In the genomic region with DNA sequence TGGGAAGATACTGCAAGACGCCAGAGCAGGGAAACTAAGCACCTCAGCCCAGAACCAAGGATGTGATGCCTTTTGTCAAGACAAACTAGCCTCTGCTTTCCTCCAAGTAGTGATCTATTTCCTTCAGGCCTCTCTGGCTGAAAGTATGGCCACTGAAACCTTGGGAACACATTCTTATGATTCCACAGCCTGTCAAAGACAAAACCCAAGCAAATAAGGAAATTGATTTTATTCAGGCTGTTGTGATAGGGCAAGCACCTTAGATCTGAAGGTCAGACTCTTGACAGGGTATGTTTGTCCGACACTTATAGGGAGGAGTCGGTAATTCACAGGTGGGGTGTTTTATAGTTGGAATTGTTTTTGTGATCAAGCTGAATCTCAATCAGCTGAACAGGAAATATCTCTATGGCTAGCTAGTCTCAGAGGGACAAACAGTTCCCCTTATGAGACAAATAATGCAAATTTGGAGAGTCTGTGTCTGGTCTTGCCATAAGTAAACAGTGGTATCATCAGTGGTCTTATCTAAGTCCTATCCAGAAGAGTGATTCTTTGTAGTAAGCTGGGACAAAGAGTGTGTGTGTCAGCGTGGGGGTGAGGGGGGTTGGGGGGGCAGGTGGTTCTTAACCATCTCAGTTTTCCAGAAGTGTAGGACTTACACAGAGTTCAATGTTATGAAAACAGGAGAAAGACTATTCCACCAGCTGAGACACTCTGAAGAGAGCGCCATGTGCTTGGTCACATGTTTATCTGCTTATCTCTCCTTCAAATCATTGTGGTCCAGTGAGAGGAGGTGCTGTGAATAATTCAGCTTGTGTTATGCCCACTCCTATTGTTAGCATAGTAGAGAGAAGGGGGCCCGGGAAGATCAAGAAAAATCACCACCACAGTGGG, we compare ENCODE assay signal across 9 cellular contexts. TPM values are rescaled to one million over a fixed set of nuclear protein-coding genes. Genes with fewer than 3 reads are reported as not detected.
DNase-seq lines count a peak whose midpoint lies in the region; ATAC-seq lines count a peak whose summit lies in the region.
"Had no signal": no experiment of that assay in that cellular context is flagged by ENCODE, and none has a peak within 500 bp of the region (broad histone marks: within the 10 kb centered on the region; RNA-seq: fewer than 3 reads in every experiment).

No MANE protein-coding gene starts in this region.

- no peaks in the 10 kb centered on the region for H3K36me3 Mint-ChIP-seq in activated CD8-positive, alpha-beta memory T cell treated with anti-CD3 and anti-CD28 coated beads, Interleukin-2, amount 10 ng/mL, durations not matched to agents 7 days and 5 days
- H3K36me3 Mint-ChIP-seq in stimulated activated naive B cell treated with anti-CD40 and anti-IgM and Interleukin-4, amounts not matched to agents 10 μg/mL and 1 μg/mL and 100 μg/mL, for 72 hours: peaks cover 0 to 2% of the 10 kb centered on the region in 2 donors

- no peak overlapping the region for H3K4me3 Mint-ChIP-seq in activated CD8-positive, alpha-beta memory T cell treated with anti-CD3 and anti-CD28 coated beads, Interleukin-2, amount 10 ng/mL, durations not matched to agents 7 days and 5 days
- peak overlapping the region; percentile 40 to 65 for H3K4me3 Mint-ChIP-seq in stimulated activated naive B cell treated with anti-CD40 and anti-IgM and Interleukin-4, amounts not matched to agents 10 μg/mL and 1 μg/mL and 100 μg/mL, for 72 hours

- peak; percentile 74 for ATAC-seq in activated CD8-positive, alpha-beta memory T cell treated with anti-CD3 and anti-CD28 coated beads, Interleukin-2, amount 10 ng/mL, durations not matched to agents 7 days and 5 days
- ATAC-seq in HG03159 (IDR thresholded peaks at IDR 0.05; ENCODE audit: unreplicated experiment): peak; percentile 76
- ATAC-seq in stimulated activated naive B cell treated with anti-CD40 and anti-IgM and Interleukin-4, amounts not matched to agents 10 μg/mL and 1 μg/mL and 100 μg/mL, for 72 hours (replicated peaks): peak; percentile 78 to 85

- CTCF ChIA-PET in activated CD8-positive, alpha-beta memory T cell treated with anti-CD3 and anti-CD28 coated beads, Interleukin-2, amount 10 ng/mL, durations not matched to agents 7 days and 5 days (lab: Charles Lee): interaction anchor here (0.8 to 1.0 kb wide), 2 partner anchors 18 to 202 kb away, joined by 3 read pairs; partner anchors contain the start of gene HSPA4

- no peak for DNase-seq in activated CD8-positive, alpha-beta memory T cell treated with anti-CD3 and anti-CD28 coated beads, Interleukin-2, amount 10 ng/mL, durations not matched to agents 7 days and 5 days
- no peak for DNase-seq in activated CD8-positive, alpha-beta memory T cell treated with anti-CD3 and anti-CD28 coated beads, Interleukin-2, amount 50 U/mL, for 48 hours
- DNase-seq in caudate nucleus (lab: John Stamatoyannopoulos, UW): peak in 4 of 61 donors; percentile 4 to 35 (median 14)
- DNase-seq in stimulated activated naive B cell treated with anti-CD40 and anti-IgM and Interleukin-4, amounts not matched to agents 10 μg/mL and 1 μg/mL and 100 μg/mL, for 72 hours: no peak
- no peak for DNase-seq in putamen (ENCODE audit: low spot score)
- DNase-seq in activated CD4-positive, alpha-beta T cell treated with anti-CD3 and anti-CD28 coated beads, Interleukin-2, amount 50 U/mL, for 48 hours: no peak
- no peak for DNase-seq in NK-92 (lab: John Stamatoyannopoulos, UW; ENCODE audit: unreplicated experiment)
- DNase-seq: NCI-H2029 treated with DMSO at 0.1 percent for 48 hours had no signal

- peak overlapping the region; percentile 48 for H3K27ac ChIP-seq in caudate nucleus (ENCODE audit: low read depth, low read length)

- no peak overlapping the region for H3K27ac Mint-ChIP-seq in activated CD8-positive, alpha-beta memory T cell treated with anti-CD3 and anti-CD28 coated beads, Interleukin-2, amount 10 ng/mL, durations not matched to agents 7 days and 5 days
- H3K27ac Mint-ChIP-seq in stimulated activated naive B cell treated with anti-CD40 and anti-IgM and Interleukin-4, amounts not matched to agents 10 μg/mL and 1 μg/mL and 100 μg/mL, for 72 hours: peak overlapping the region; percentile 72

- H3K9me3 Mint-ChIP-seq in activated CD8-positive, alpha-beta memory T cell treated with anti-CD3 and anti-CD28 coated beads, Interleukin-2, amount 10 ng/mL, durations not matched to agents 7 days and 5 days (ENCODE audit: low read depth): no peaks in the 10 kb centered on the region
- H3K9me3 Mint-ChIP-seq in stimulated activated naive B cell treated with anti-CD40 and anti-IgM and Interleukin-4, amounts not matched to agents 10 μg/mL and 1 μg/mL and 100 μg/mL, for 72 hours: peaks cover 0 to 2% of the 10 kb centered on the region in 2 donors

- H3K27me3 Mint-ChIP-seq in activated CD8-positive, alpha-beta memory T cell treated with anti-CD3 and anti-CD28 coated beads, Interleukin-2, amount 10 ng/mL, durations not matched to agents 7 days and 5 days: no peaks in the 10 kb centered on the region
- H3K27me3 Mint-ChIP-seq in stimulated activated naive B cell treated with anti-CD40 and anti-IgM and Interleukin-4, amounts not matched to agents 10 μg/mL and 1 μg/mL and 100 μg/mL, for 72 hours: no peaks in the 10 kb centered on the region

- peaks cover 8% of the 10 kb centered on the region for H3K4me1 Mint-ChIP-seq in activated CD8-positive, alpha-beta memory T cell treated with anti-CD3 and anti-CD28 coated beads, Interleukin-2, amount 10 ng/mL, durations not matched to agents 7 days and 5 days
- peaks cover 29 to 47% of the 10 kb centered on the region in 2 donors for H3K4me1 Mint-ChIP-seq in stimulated activated naive B cell treated with anti-CD40 and anti-IgM and Interleukin-4, amounts not matched to agents 10 μg/mL and 1 μg/mL and 100 μg/mL, for 72 hours

RNA-seq across cellular contexts. Expression of gene ZCCHC10, which starts 6.7 kb away (rescaled TPM):
- 10 to 100 TPM; 24.7 to 32.0 TPM for total RNA-seq in activated CD8-positive, alpha-beta memory T cell treated with anti-CD3 and anti-CD28 coated beads, Interleukin-2, amount 10 ng/mL, durations not matched to agents 7 days and 5 days

RNA-seq across cellular contexts. Expression of gene HSPA4, which starts 18.7 kb away (rescaled TPM):
- 100 to 1,000 TPM; 105 to 169 TPM for total RNA-seq in activated CD8-positive, alpha-beta memory T cell treated with anti-CD3 and anti-CD28 coated beads, Interleukin-2, amount 10 ng/mL, durations not matched to agents 7 days and 5 days
